15 cellular contexts compared by ENCODE assay signal in the genomic region with DNA sequence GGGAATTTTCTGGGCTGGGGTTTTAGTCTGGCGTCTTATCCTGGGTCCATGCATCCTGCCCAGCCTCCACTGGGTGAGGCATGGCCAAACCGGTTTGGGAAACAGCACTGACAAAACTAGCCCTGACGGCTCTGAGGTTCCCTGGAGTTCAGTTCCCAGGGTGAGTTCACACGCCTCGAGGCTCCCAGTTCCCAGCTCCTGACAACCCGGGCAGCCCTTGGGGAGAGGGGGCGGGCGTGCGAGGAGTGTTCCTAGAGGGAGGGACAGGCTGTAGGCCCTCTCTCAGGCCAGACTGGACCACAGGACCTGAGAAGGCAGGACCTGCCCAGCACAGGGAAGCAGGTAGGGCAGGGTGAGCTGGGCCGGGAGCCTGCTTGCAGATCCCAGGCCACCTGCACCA.
DNase-seq lines count a peak whose midpoint lies in the region; ATAC-seq, FAIRE-seq and TF ChIP-seq lines count a peak whose summit lies in the region.
"Had no signal": no experiment of that assay in that cellular context is flagged by ENCODE, and none has a peak within 500 bp of the region (broad histone marks: within the 10 kb centered on the region; RNA-seq: fewer than 3 reads in every experiment).

No MANE protein-coding gene starts in this region.

- in situ Hi-C loops in ACHN (cut with HindIII; ENCODE audit: low pct_ligation_motif_present, low pct_unique_long_range_greater_than_20kb, low sequenced_read_pairs), result no loop called here

- H3K27me3 Mint-ChIP-seq in T-helper 2 cell treated with Interferon-gamma antibody and Interleukin-4, amounts not matched to agents 5 μg/mL and 100 μg/mL, for 36 hours (ENCODE audit: low read depth), result no peaks in the 10 kb centered on the region

- TF ChIP-seq CTCF in bronchial epithelial cell (IDR thresholded peaks at IDR 0.05; ENCODE audit: insufficient read depth, low read length, severe bottlenecking) (no peak), stomach (IDR thresholded peaks at IDR 0.05) (no peak)

- no peak overlapping the region for H3K27ac Mint-ChIP-seq in T-helper 2 cell treated with Interferon-gamma antibody and Interleukin-4, amounts not matched to agents 5 μg/mL and 100 μg/mL, for 36 hours

- H3K27me3 ChIP-seq in H7 (ENCODE audit: control insufficient read depth, insufficient read depth, low read length) (no peaks in the 10 kb centered on the region), bronchial epithelial cell (ENCODE audit: control insufficient read depth, insufficient read depth, low read length) (no peaks in the 10 kb centered on the region), stomach (no peaks in the 10 kb centered on the region)

- H3K9me3 Mint-ChIP-seq in T-helper 2 cell treated with Interferon-gamma antibody and Interleukin-4, amounts not matched to agents 5 μg/mL and 100 μg/mL, for 36 hours, result no peaks in the 10 kb centered on the region

- no peak for TF ChIP-seq EP300 in stomach (IDR thresholded peaks at IDR 0.05)

- TF ChIP-seq POLR2A in stomach (IDR thresholded peaks at IDR 0.05), result no peak

- peak overlapping the region; percentile 49 to 89 (median 78) for H3K27ac ChIP-seq in stomach
- H3K27ac ChIP-seq: WERI-Rb-1 had no signal

- peaks cover 23% of the 10 kb centered on the region for H3K4me1 Mint-ChIP-seq in T-helper 2 cell treated with Interferon-gamma antibody and Interleukin-4, amounts not matched to agents 5 μg/mL and 100 μg/mL, for 36 hours (ENCODE audit: low read depth)

- peaks cover 83 to 100% (median 93%) of the 10 kb centered on the region in 4 donors for H3K4me1 ChIP-seq in stomach
- H3K4me1 ChIP-seq: HAP-1 had no signal

- 23 to 45% (median 35%) methylated on average over 5 to 10 of the region's 10 CpGs for WGBS in stomach, 5 donors

- no peaks in the 10 kb centered on the region for H3K36me3 Mint-ChIP-seq in T-helper 2 cell treated with Interferon-gamma antibody and Interleukin-4, amounts not matched to agents 5 μg/mL and 100 μg/mL, for 36 hours (ENCODE audit: low read depth)

- no peaks in the 10 kb centered on the region for H3K36me3 ChIP-seq in H7 (replicated peaks; ENCODE audit: control insufficient read depth, insufficient read depth, low read length)
- peaks cover 6% of the 10 kb centered on the region for H3K36me3 ChIP-seq in bronchial epithelial cell (ENCODE audit: control insufficient read depth, insufficient read depth, low read length)
- peaks cover 0 to 54% (median 21%) of the 10 kb centered on the region in 4 donors for H3K36me3 ChIP-seq in stomach
- H3K36me3 ChIP-seq: HAP-1 had no signal

- peak; percentile 68 for DNase-seq in H7
- peak; percentile 94 for DNase-seq in bronchial epithelial cell (ENCODE audit: low read depth)
- no peak for DNase-seq in left colon
- DNase-seq in stomach, result no peak
- no peak for DNase-seq in occipital lobe (lab: John Stamatoyannopoulos, UW)
- no peak for DNase-seq in T-helper 2 cell treated with Interferon-gamma antibody and Interleukin-4, amounts not matched to agents 5 μg/mL and 100 μg/mL, for 36 hours (ENCODE audit: low spot score)
- no peak for DNase-seq in ACHN
- no peak for DNase-seq in mesenteric fat pad (ENCODE audit: low spot score)
- DNase-seq: midbrain, NCI-H1436 treated with DMSO at 0.1 percent for 48 hours, OCI-M1, WERI-Rb-1 had no signal

- intact Hi-C loops in left colon (cut with DNase I, micrococcal nuclease), result no loop called here
- intact Hi-C loops in stomach (cut with DNase I; ENCODE audit: low total_unique reads), result no loop called here

- H3K4me3 ChIP-seq in H7 (ENCODE audit: insufficient read depth, low read depth, low read length), result no peak overlapping the region
- H3K4me3 ChIP-seq in bronchial epithelial cell (ENCODE audit: low read depth, low read length), result no peak overlapping the region
- H3K4me3 ChIP-seq in stomach, result no peak overlapping the region
- H3K4me3 ChIP-seq: HAP-1 had no signal

- FAIRE-seq in bronchial epithelial cell (lab: Jason Lieb, UNC), result peak; percentile 90
- FAIRE-seq: D721Med, urothelium cell line had no signal

- H3K9me3 ChIP-seq in stomach, result no peaks in the 10 kb centered on the region
- H3K9me3 ChIP-seq: HAP-1 had no signal

- ATAC-seq in left colon, result peak; percentile 10

- H3K4me3 Mint-ChIP-seq in T-helper 2 cell treated with Interferon-gamma antibody and Interleukin-4, amounts not matched to agents 5 μg/mL and 100 μg/mL, for 36 hours, result no peak overlapping the region

Comparison
In these comparisons a context has a peak if more than half of its experiments do, and no peak if none do; other contexts are left out.
1. DNase-seq: peak in H7 (single experiment) and bronchial epithelial cell (single experiment); none in left colon (0 of 2), stomach (single experiment), occipital lobe (single experiment), T-helper 2 cell treated with Interferon-gamma antibody and Interleukin-4, amounts not matched to agents 5 μg/mL and 100 μg/mL, for 36 hours (single experiment), ACHN (single experiment) and mesenteric fat pad (single experiment).